In genomic region chr12:50248406-50248805, GRCh38 we compare ENCODE assay signal across 14 cellular contexts. TPM values are rescaled to one million over a fixed set of nuclear protein-coding genes. Genes with fewer than 3 reads are reported as not detected.
DNase-seq lines count a peak whose midpoint lies in the region; ATAC-seq and TF ChIP-seq lines count a peak whose summit lies in the region.
"Had no signal": no experiment of that assay in that cellular context is flagged by ENCODE, and none has a peak within 500 bp of the region (broad histone marks: within the 10 kb centered on the region; RNA-seq: fewer than 3 reads in every experiment).

No MANE protein-coding gene starts in this region.

- H3K4me3 Mint-ChIP-seq in HFFc6, result no peak overlapping the region
- no peak overlapping the region for H3K4me3 Mint-ChIP-seq in progenitor cell of endocrine pancreas (ENCODE audit: low read depth)
- H3K4me3 Mint-ChIP-seq: activated CD4-positive, alpha-beta T cell treated with anti-CD3 and anti-CD28 coated beads, Interleukin-2, amount 10 ng/mL, durations not matched to agents 7 days and 5 days; nephron had no signal

- no peak for DNase-seq in HFFc6
- peak; percentile 72 for DNase-seq in cerebellum (ENCODE audit: low spot score)
- no peak for DNase-seq in psoas muscle
- no peak for DNase-seq in NCI-H2171 treated with DMSO at 0.1 percent for 48 hours (lab: John Stamatoyannopoulos, UW)
- no peak for DNase-seq in NCI-H524 treated with DMSO at 0.1 percent for 48 hours (lab: John Stamatoyannopoulos, UW)
- DNase-seq in progenitor cell of endocrine pancreas (ENCODE audit: low spot score, unreplicated experiment), result no peak
- DNase-seq: activated CD4-positive, alpha-beta T cell treated with anti-CD3 and anti-CD28 coated beads, Interleukin-2, amount 10 ng/mL, durations not matched to agents 7 days and 5 days; AML-193; amygdala; NCI-H146; testis had no signal

- H3K27ac Mint-ChIP-seq in HFFc6, result peak overlapping the region; percentile 73
- H3K27ac Mint-ChIP-seq in progenitor cell of endocrine pancreas, result no peak overlapping the region
- H3K27ac Mint-ChIP-seq: activated CD4-positive, alpha-beta T cell treated with anti-CD3 and anti-CD28 coated beads, Interleukin-2, amount 10 ng/mL, durations not matched to agents 7 days and 5 days; nephron had no signal

- H3K4me1 ChIP-seq in ACC112 (ENCODE audit: control insufficient read depth, insufficient read depth, low read length, unreplicated experiment) (peaks cover 38% of the 10 kb centered on the region), psoas muscle (peaks cover 52% of the 10 kb centered on the region)

- H3K9me3 Mint-ChIP-seq in HFFc6 (no peaks in the 10 kb centered on the region), progenitor cell of endocrine pancreas (ENCODE audit: low read depth) (no peaks in the 10 kb centered on the region)
- H3K9me3 Mint-ChIP-seq: activated CD4-positive, alpha-beta T cell treated with anti-CD3 and anti-CD28 coated beads, Interleukin-2, amount 10 ng/mL, durations not matched to agents 7 days and 5 days; nephron had no signal

- H3K27ac ChIP-seq in ACC112 (ENCODE audit: low read depth, low read length) (0 out of 2 replicates have a peak overlapping the region, but pooled peaks have one; percentile 2), psoas muscle (peak overlapping the region; percentile 90)

- H3K27me3 ChIP-seq in ACC112 (ENCODE audit: insufficient read depth, low read length) (no peaks in the 10 kb centered on the region), psoas muscle (ENCODE audit: insufficient read depth in 3 of 3, low read length in 2 of 3) (no peaks in the 10 kb centered on the region)
- H3K27me3 ChIP-seq: testis had no signal

- H3K79me2 ChIP-seq in ACC112 (ENCODE audit: control insufficient read depth, insufficient read depth, low read length, unreplicated experiment), result no peaks in the 10 kb centered on the region

- no peak overlapping the region for H2AFZ ChIP-seq in ACC112 (ENCODE audit: low read length, unreplicated experiment)

- no peaks in the 10 kb centered on the region for H3K9me3 ChIP-seq in psoas muscle
- H3K9me3 ChIP-seq: testis had no signal

- H3K4me1 Mint-ChIP-seq in HFFc6 (ENCODE audit: low read depth), result peaks cover 69% of the 10 kb centered on the region
- peaks cover 15% of the 10 kb centered on the region for H3K4me1 Mint-ChIP-seq in progenitor cell of endocrine pancreas (ENCODE audit: low read depth)

- H3K36me3 ChIP-seq in ACC112 (ENCODE audit: insufficient read depth, low read length), result no peaks in the 10 kb centered on the region
- no peaks in the 10 kb centered on the region for H3K36me3 ChIP-seq in psoas muscle (ENCODE audit: insufficient read depth in 1 of 2, low read depth in 1 of 2)

- peaks cover 28% of the 10 kb centered on the region for H3K36me3 Mint-ChIP-seq in HFFc6 (ENCODE audit: low read depth)
- peaks cover 9% of the 10 kb centered on the region for H3K36me3 Mint-ChIP-seq in progenitor cell of endocrine pancreas (ENCODE audit: insufficient read depth)

- TF ChIP-seq CTCF in HFFc6 (IDR thresholded peaks at IDR 0.05) (no peak), psoas muscle (IDR thresholded peaks at IDR 0.05) (no peak), progenitor cell of endocrine pancreas (IDR thresholded peaks at IDR 0.05; ENCODE audit: unreplicated experiment) (no peak)

- 33 to 64% (median 34%) methylated on average over 4 of the region's 4 CpGs for WGBS in psoas muscle, 3 donors

- intact Hi-C loops in psoas muscle (cut with DNase I), result loop anchor here in 1 of 2 donors (5.0 kb wide), 1 partner anchor 34 kb away; the partner anchor contains the start of gene LIMA1

- ATAC-seq in psoas muscle (no peak), GM21423 (IDR thresholded peaks at IDR 0.05; ENCODE audit: unreplicated experiment) (no peak)

- H3K4me3 ChIP-seq in ACC112 (ENCODE audit: low read depth, low read length) (no peak overlapping the region), psoas muscle (no peak overlapping the region)
- H3K4me3 ChIP-seq: testis had no signal

- H3K27me3 Mint-ChIP-seq in HFFc6 (ENCODE audit: insufficient read depth) (peaks cover 1% of the 10 kb centered on the region; the same call in 1 of the 2 replicates), progenitor cell of endocrine pancreas (no peaks in the 10 kb centered on the region)
- H3K27me3 Mint-ChIP-seq: activated CD4-positive, alpha-beta T cell treated with anti-CD3 and anti-CD28 coated beads, Interleukin-2, amount 10 ng/mL, durations not matched to agents 7 days and 5 days had no signal

RNA-seq across cellular contexts. Expression of gene LIMA1, which starts 34.9 kb away (rescaled TPM):
- 100 to 1,000 TPM; 259 to 335 (median 298) TPM for total RNA-seq in HFFc6 (2021; fragmentation: NEBNext Ultra II Directional; extraction: Animal tissue kit (Norgen Biotek cat#: 25700))
- 16.2 TPM for total RNA-seq in cerebellum
- 10 to 100 TPM in 3 of 4 donors, 1 to 10 TPM in 1; 8.3 to 25.3 (median 17.5) TPM for total RNA-seq in psoas muscle
- 1 to 10 TPM; 5.6 to 9.0 (median 8.1) TPM for polyA plus RNA-seq in psoas muscle
- 39.9 and 40.9 TPM in 2 replicates for total RNA-seq in progenitor cell of endocrine pancreas
